Comparison of ENCODE assay signal across 27 cellular contexts in the genomic region with DNA sequence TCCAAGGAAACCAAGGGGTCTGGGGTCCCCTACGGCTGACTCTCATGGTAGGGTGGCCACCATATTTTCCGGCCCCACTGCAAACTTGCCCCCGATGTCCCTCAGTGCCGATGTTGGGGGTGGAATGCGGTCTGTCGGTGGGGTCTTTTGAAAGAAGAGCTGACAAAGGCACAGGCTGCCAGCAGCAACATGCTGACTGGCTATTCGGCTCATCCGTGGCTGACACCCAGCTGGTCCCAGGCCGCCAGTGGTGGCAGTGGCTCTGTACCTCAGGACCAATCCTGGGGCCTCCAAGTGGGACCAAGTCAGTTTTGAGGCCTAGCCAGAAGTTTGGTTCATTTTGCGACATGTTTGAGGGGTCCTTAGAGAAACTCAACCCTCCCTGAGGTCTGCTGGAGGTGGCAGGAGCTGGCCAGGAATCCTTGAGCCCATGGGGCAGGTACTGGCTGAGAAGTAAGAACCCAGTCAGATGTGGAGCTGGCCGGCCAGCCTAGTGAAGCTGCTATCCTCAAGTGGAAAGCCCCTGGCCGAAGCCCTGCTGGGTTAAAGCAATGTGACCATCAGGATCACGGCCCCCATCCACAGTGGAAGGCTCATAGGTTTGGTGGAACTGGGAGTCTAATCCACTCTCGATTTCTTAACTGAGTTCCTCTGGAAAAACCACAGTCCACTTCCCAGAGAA. TPM values are rescaled to one million over a fixed set of nuclear protein-coding genes. Genes with fewer than 3 reads are reported as not detected.
DNase-seq lines count a peak whose midpoint lies in the region; ATAC-seq and TF ChIP-seq lines count a peak whose summit lies in the region.
"Had no signal": no experiment of that assay in that cellular context is flagged by ENCODE, and none has a peak within 500 bp of the region (broad histone marks: within the 10 kb centered on the region; RNA-seq: fewer than 3 reads in every experiment).

No MANE protein-coding gene starts in this region.

- H3K36me3 Mint-ChIP-seq in chondrocyte (ENCODE audit: low read depth) (peaks cover 12% of the 10 kb centered on the region), nephron progenitor cell (ENCODE audit: low read depth) (peaks cover 35% of the 10 kb centered on the region), T-helper 17 cell (ENCODE audit: low read depth) (no peaks in the 10 kb centered on the region)

- H3K4me1 Mint-ChIP-seq in chondrocyte (ENCODE audit: low read depth) (peaks cover 84% of the 10 kb centered on the region), nephron progenitor cell (peaks cover 100% of the 10 kb centered on the region), T-helper 17 cell (peaks cover 8% of the 10 kb centered on the region)

- no peak overlapping the region for H3K27ac Mint-ChIP-seq in chondrocyte (ENCODE audit: unreplicated experiment)
- peak overlapping the region; percentile 92 for H3K27ac Mint-ChIP-seq in nephron progenitor cell
- no peak overlapping the region for H3K27ac Mint-ChIP-seq in T-helper 17 cell
- H3K27ac Mint-ChIP-seq: T-helper 1 cell treated with Interleukin-12 subunit alpha and Interleukin-12 subunit beta and Interleukin-4 antibody, amounts not matched to agents 30 μg/mL and 1 μg/mL, for 36 hours had no signal

- H3K4me3 Mint-ChIP-seq in chondrocyte (ENCODE audit: unreplicated experiment) = no peak overlapping the region
- H3K4me3 Mint-ChIP-seq in nephron progenitor cell = peak overlapping the region; percentile 70
- H3K4me3 Mint-ChIP-seq in T-helper 17 cell = no peak overlapping the region
- H3K4me3 Mint-ChIP-seq: T-helper 1 cell treated with Interleukin-12 subunit alpha and Interleukin-12 subunit beta and Interleukin-4 antibody, amounts not matched to agents 30 μg/mL and 1 μg/mL, for 36 hours had no signal

- H3K9me3 ChIP-seq in SJCRH30 (replicated peaks) = no peaks in the 10 kb centered on the region
- H3K9me3 ChIP-seq in T-helper 17 cell (ENCODE audit: control insufficient read depth, low read length, poor library complexity, severe bottlenecking) = no peaks in the 10 kb centered on the region
- H3K9me3 ChIP-seq: A549, adrenal gland, neutrophil, stomach, upper lobe of left lung had no signal

- H3K4me3 ChIP-seq in SJCRH30 = no peak overlapping the region
- H3K4me3 ChIP-seq: A549, adrenal gland, dorsolateral prefrontal cortex, stomach, upper lobe of left lung had no signal

- no peaks in the 10 kb centered on the region for H3K36me3 ChIP-seq in SJCRH30

- TF ChIP-seq CTCF in chondrocyte (IDR thresholded peaks at IDR 0.05) (no peak), nephron progenitor cell (IDR thresholded peaks at IDR 0.05) (no peak)

- H3K9me3 Mint-ChIP-seq in chondrocyte (ENCODE audit: low read depth) (no peaks in the 10 kb centered on the region), nephron progenitor cell (no peaks in the 10 kb centered on the region)
- H3K9me3 Mint-ChIP-seq: T-helper 1 cell treated with Interleukin-12 subunit alpha and Interleukin-12 subunit beta and Interleukin-4 antibody, amounts not matched to agents 30 μg/mL and 1 μg/mL, for 36 hours had no signal

- no peak overlapping the region for H3K27ac ChIP-seq in SJCRH30
- H3K27ac ChIP-seq: A549, adrenal gland, C4-2B, dorsolateral prefrontal cortex, foreskin keratinocyte, HL-60, neutrophil had no signal

- H3K4me1 ChIP-seq in SJCRH30 = peaks cover 42% of the 10 kb centered on the region

- DNase-seq in cardiac septum (ENCODE audit: low spot score) = peak; percentile 70
- no peak for DNase-seq in left ventricle myocardium superior
- peak; percentile 50 for DNase-seq in chondrocyte (ENCODE audit: low spot score)
- no peak for DNase-seq in nephron progenitor cell
- DNase-seq in NCI-H524 (lab: John Stamatoyannopoulos, UW) = no peak
- no peak for DNase-seq in SJCRH30
- no peak for DNase-seq in activated CD4-positive, alpha-beta T cell treated with anti-CD3 and anti-CD28 coated beads for 48 hours
- no peak for DNase-seq in T-helper 17 cell
- DNase-seq: activated CD8-positive, alpha-beta memory T cell treated with anti-CD3 and anti-CD28 coated beads, Interleukin-2, amount 50 U/mL, for 48 hours; activated gamma-delta T cell; central memory CD4-positive, alpha-beta T cell; DMS 273 treated with DMSO at 0.1 percent for 48 hours; dorsolateral prefrontal cortex; erythroblast; foreskin keratinocyte; hypothalamus; NCI-H1694; SHP77 treated with DMSO at 0.1 percent for 48 hours; stimulated activated CD4-positive, alpha-beta T cell treated with anti-CD3 and anti-CD28 coated beads, Interleukin-4, amount 100 ng/mL, for 24 hours; stomach; upper lobe of left lung had no signal

- H3K27me3 Mint-ChIP-seq in chondrocyte (ENCODE audit: low read depth) (no peaks in the 10 kb centered on the region), nephron progenitor cell (ENCODE audit: low read depth, poor library complexity) (peaks cover 3% of the 10 kb centered on the region), T-helper 17 cell (peaks cover 8% of the 10 kb centered on the region)

- ATAC-seq in left ventricle myocardium superior = no peak
- no peak for ATAC-seq in T-helper 17 cell
- ATAC-seq: A549, foreskin keratinocyte had no signal

- no peaks in the 10 kb centered on the region for H3K27me3 ChIP-seq in SJCRH30
- H3K27me3 ChIP-seq: adrenal gland, dorsolateral prefrontal cortex, foreskin keratinocyte, neutrophil, stomach, upper lobe of left lung had no signal

- intact Hi-C loops in cardiac septum (cut with DNase I) (no loop called here), left ventricle myocardium superior (cut with micrococcal nuclease) (no loop called here)

RNA-seq across cellular contexts. Expression of gene BMF, which starts 17.8 kb away (rescaled TPM):
- 1.1 TPM for total RNA-seq in cardiac septum
- total RNA-seq in left ventricle myocardium superior = 3.2 TPM
- total RNA-seq in chondrocyte = 15.1 to 40.9 TPM (median 17.9 TPM) in 3 replicates
- total RNA-seq in SJCRH30 (2014; rRNA removed; shearing (Covaris generic)) = 6.5 and 6.7 TPM in 2 replicates
- 10 to 100 TPM in 1 of 2 donors, 1 to 10 TPM in 1; 8.0 to 13.4 TPM for total RNA-seq in T-helper 17 cell

RNA-seq across cellular contexts. Expression of gene SRP14, which starts 51.9 kb away (rescaled TPM):
- total RNA-seq in cardiac septum (168 TPM), left ventricle myocardium superior (235 TPM), chondrocyte (144 to 199 TPM (median 146 TPM) in 3 replicates), T-helper 17 cell (100 to 1,000 TPM; 108 to 114 TPM)
- total RNA-seq in SJCRH30 (2014; rRNA removed; shearing (Covaris generic)) = 406 and 411 TPM in 2 replicates

Comparison
In these comparisons a context has a peak if more than half of its experiments do, and no peak if none do; other contexts are left out.
1. DNase-seq: peak in cardiac septum (single experiment) and chondrocyte (single experiment); none in left ventricle myocardium superior (single experiment), nephron progenitor cell (single experiment), NCI-H524 (0 of 2), SJCRH30 (0 of 2), activated CD4-positive, alpha-beta T cell treated with anti-CD3 and anti-CD28 coated beads for 48 hours (single experiment) and T-helper 17 cell (0 of 3).